Comparison of ENCODE assay signal across 13 cellular contexts in genomic region chr4:113588895-113589668, GRCh38.
DNase-seq lines count a peak whose midpoint lies in the region; ATAC-seq lines count a peak whose summit lies in the region.
"Had no signal": no experiment of that assay in that cellular context is flagged by ENCODE, and none has a peak within 500 bp of the region (broad histone marks: within the 10 kb centered on the region; RNA-seq: fewer than 3 reads in every experiment).

No MANE protein-coding gene starts in this region.

- H3K4me1 Mint-ChIP-seq in stimulated activated effector memory CD8-positive, alpha-beta T cell treated with anti-CD3 and anti-CD28 coated beads, Interleukin-12 subunit alpha, Interleukin-12 subunit beta, amount 100 ng/mL, for 72 hours, result peaks cover 47% of the 10 kb centered on the region

- no peak overlapping the region for H3K4me3 Mint-ChIP-seq in stimulated activated effector memory CD8-positive, alpha-beta T cell treated with anti-CD3 and anti-CD28 coated beads, Interleukin-12 subunit alpha, Interleukin-12 subunit beta, amount 100 ng/mL, for 72 hours
- H3K4me3 Mint-ChIP-seq: natural killer cell treated with Interleukin-12 subunit alpha and Interleukin-12 subunit beta and Interleukin-15 and Interleukin-18, amount 100 ng/mL, for 72 hours had no signal

- peaks cover 6% of the 10 kb centered on the region for H3K36me3 Mint-ChIP-seq in stimulated activated effector memory CD8-positive, alpha-beta T cell treated with anti-CD3 and anti-CD28 coated beads, Interleukin-12 subunit alpha, Interleukin-12 subunit beta, amount 100 ng/mL, for 72 hours

- ATAC-seq in HG02885 (IDR thresholded peaks at IDR 0.05; ENCODE audit: poor library complexity, unreplicated experiment), result peak; percentile 66
- peak; percentile 77 for ATAC-seq in stimulated activated effector memory CD8-positive, alpha-beta T cell treated with anti-CD3 and anti-CD28 coated beads, Interleukin-12 subunit alpha, Interleukin-12 subunit beta, amount 100 ng/mL, for 72 hours
- ATAC-seq: natural killer cell treated with Interleukin-12 subunit alpha and Interleukin-12 subunit beta and Interleukin-15 and Interleukin-18, amount 100 ng/mL, for 72 hours had no signal

- peak overlapping the region; percentile 20 for H3K27ac Mint-ChIP-seq in stimulated activated effector memory CD8-positive, alpha-beta T cell treated with anti-CD3 and anti-CD28 coated beads, Interleukin-12 subunit alpha, Interleukin-12 subunit beta, amount 100 ng/mL, for 72 hours
- H3K27ac Mint-ChIP-seq: natural killer cell treated with Interleukin-12 subunit alpha and Interleukin-12 subunit beta and Interleukin-15 and Interleukin-18, amount 100 ng/mL, for 72 hours had no signal

- H3K9me3 Mint-ChIP-seq in stimulated activated effector memory CD8-positive, alpha-beta T cell treated with anti-CD3 and anti-CD28 coated beads, Interleukin-12 subunit alpha, Interleukin-12 subunit beta, amount 100 ng/mL, for 72 hours, result no peaks in the 10 kb centered on the region

- DNase-seq in SIG-M5 treated with dmso at 0.1 percent for 504 hours (lab: John Stamatoyannopoulos, UW; ENCODE audit: unreplicated experiment), result peak; percentile 31
- no peak for DNase-seq in SIG-M5 (lab: John Stamatoyannopoulos, UW)
- DNase-seq in SKM-1 (lab: John Stamatoyannopoulos, UW; ENCODE audit: unreplicated experiment), result peak; percentile 3
- no peak for DNase-seq in stimulated activated effector memory CD8-positive, alpha-beta T cell treated with anti-CD3 and anti-CD28 coated beads, Interleukin-12 subunit alpha, Interleukin-12 subunit beta, amount 100 ng/mL, for 72 hours (ENCODE audit: low spot score in 2 of 2)
- no peak for DNase-seq in medulla oblongata (ENCODE audit: extremely low spot score)
- DNase-seq in cerebellum (ENCODE audit: low spot score), result no peak
- DNase-seq in NCI-H524 (lab: John Stamatoyannopoulos, UW), result no peak
- DNase-seq: amygdala, COR-L47, foreskin fibroblast, NCI-H2081 had no signal

Comparison
In these comparisons a context has a peak if more than half of its experiments do, and no peak if none do; other contexts are left out.
1. DNase-seq: peak in SIG-M5 treated with dmso at 0.1 percent for 504 hours (single experiment) and SKM-1 (single experiment); none in SIG-M5 (single experiment), stimulated activated effector memory CD8-positive, alpha-beta T cell treated with anti-CD3 and anti-CD28 coated beads, Interleukin-12 subunit alpha, Interleukin-12 subunit beta, amount 100 ng/mL, for 72 hours (0 of 2), medulla oblongata (single experiment), cerebellum (single experiment) and NCI-H524 (0 of 2).